1 cellular context compared by ENCODE assay signal in genomic region chr3:194343561-194343893, GRCh38.
TF ChIP-seq lines count a peak whose summit lies in the region.

No MANE protein-coding gene starts in this region.

TF ChIP-seq in HCT116, 20 proteins besides CTCF, POLR2A, EP300 and RAD21 (continued from another document):
- TF ChIP-seq EZH2 (IDR thresholded peaks at IDR 0.05), result no peak
- TF ChIP-seq SP1 (IDR thresholded peaks at IDR 0.05; ENCODE audit: low read depth), result no peak
- TF ChIP-seq TCF7L2 (IDR thresholded peaks at IDR 0.05; ENCODE audit: borderline replicate concordance, extremely low read depth, insufficient read depth, insufficient read length), result no peak
- no peak for TF ChIP-seq CEBPB (IDR thresholded peaks at IDR 0.05; ENCODE audit: low read depth)
- no peak for TF ChIP-seq YY1 (IDR thresholded peaks at IDR 0.05; ENCODE audit: extremely low read depth, insufficient replicate concordance, low read depth, low read length)
- no peak for TF ChIP-seq SIN3A (IDR thresholded peaks at IDR 0.05; ENCODE audit: low read depth)
